ENCODE assay signal across 17 cellular contexts in genomic region chr3:75667757-75668678, GRCh38. TPM values are rescaled to one million over a fixed set of nuclear protein-coding genes. Genes with fewer than 3 reads are reported as not detected.
DNase-seq lines count a peak whose midpoint lies in the region; ATAC-seq and TF ChIP-seq lines count a peak whose summit lies in the region.
"Not testable (repeated sequence)": the region's sequence is repeated elsewhere in the genome, so short reads cannot be mapped to it uniquely, and the experiment has no call there.
"Had no signal": no experiment of that assay in that cellular context is flagged by ENCODE, and none has a peak within 500 bp of the region (broad histone marks: within the 10 kb centered on the region; RNA-seq: fewer than 3 reads in every experiment).

No MANE protein-coding gene starts in this region.

- intact Hi-C loops in heart right ventricle (cut with DNase I); stomach (cut with DNase I; ENCODE audit: low total_unique reads): not testable (repeated sequence)

- peaks cover 29% of the 10 kb centered on the region for H3K23me2 ChIP-seq in H9 (ENCODE audit: insufficient read length, low read depth, low read length, poor library complexity, severe bottlenecking)

- H4K91ac ChIP-seq in H9 (ENCODE audit: insufficient read length, low read depth, low read length); mesenchymal stem cell (ENCODE audit: low read length): not testable (repeated sequence)

- H4K8ac ChIP-seq in H9 (replicated peaks; ENCODE audit: insufficient read length, low read depth, low read length): not testable (repeated sequence)
- H4K8ac ChIP-seq in mesenchymal stem cell (ENCODE audit: low read length): peak overlapping the region; percentile 10

- H3K79me2 ChIP-seq in H9 (ENCODE audit: insufficient read depth, low read length); parathyroid adenoma: not testable (repeated sequence)

- not testable (repeated sequence) for TF ChIP-seq CTCF in AG09309 (IDR thresholded peaks at IDR 0.05; ENCODE audit: control insufficient read depth, insufficient read depth, low read depth, low read length, missing control alignments); H9 (conservative IDR thresholded peaks at IDR 0.05); choroid plexus epithelial cell (conservative IDR thresholded peaks at IDR 0.05; ENCODE audit: low read depth, low read length); heart right ventricle (IDR thresholded peaks at IDR 0.05); parathyroid adenoma (IDR thresholded peaks at IDR 0.05); stomach (IDR thresholded peaks at IDR 0.05)

- H3T11ph ChIP-seq in H9 (ENCODE audit: low read length): not testable (repeated sequence)

- H2BK5ac ChIP-seq in H9 (ENCODE audit: insufficient read length, low read length); mesenchymal stem cell (ENCODE audit: low read depth, low read length, poor library complexity, severe bottlenecking): not testable (repeated sequence)

- H2BK120ac ChIP-seq in H9 (ENCODE audit: low read depth, low read length, poor library complexity, severe bottlenecking): not testable (repeated sequence)
- peak overlapping the region; percentile 52 for H2BK120ac ChIP-seq in mesenchymal stem cell (ENCODE audit: low read depth, low read length)

- H2AK5ac ChIP-seq in H9 (ENCODE audit: insufficient read length, low read length); mesenchymal stem cell (ENCODE audit: low read length, severe bottlenecking): not testable (repeated sequence)

- TF ChIP-seq EP300 in stomach (IDR thresholded peaks at IDR 0.05): not testable (repeated sequence)

- H2AFZ ChIP-seq in H9 (ENCODE audit: low read length); mesenchymal stem cell (ENCODE audit: low read depth, low read length): not testable (repeated sequence)
- peak overlapping the region; percentile 38 for H2AFZ ChIP-seq in parathyroid adenoma

- H3K18ac ChIP-seq in H9 (ENCODE audit: insufficient read length, low read depth, low read length): not testable (repeated sequence)
- peak overlapping the region in 1 of 2 experiments; percentile 26 for H3K18ac ChIP-seq in mesenchymal stem cell (ENCODE audit: low read depth in 1 of 2, low read length in 2 of 2)

- H3K56ac ChIP-seq in H9 (ENCODE audit: insufficient read length, low read depth, low read length): not testable (repeated sequence)

- peak overlapping the region; percentile 45 for H3K4me2 ChIP-seq in H9 (ENCODE audit: insufficient read depth, insufficient read length, low read length)
- peak overlapping the region; percentile 12 for H3K4me2 ChIP-seq in mesenchymal stem cell (ENCODE audit: low read length, poor library complexity, severe bottlenecking)
- peak overlapping the region; percentile 21 for H3K4me2 ChIP-seq in parathyroid adenoma (ENCODE audit: low read length)

- H3K27me3 Mint-ChIP-seq in H9 (ENCODE audit: low read depth): peaks cover 97% of the 10 kb centered on the region
- H3K27me3 Mint-ChIP-seq in activated T-helper 17 cell treated with anti-CD3 and anti-CD28 coated beads, Interleukin-2, amount 50 U/mL, for 72 hours: peaks cover 33% of the 10 kb centered on the region

- H3K4ac ChIP-seq in H9 (ENCODE audit: low read depth, low read length); mesenchymal stem cell (ENCODE audit: low read depth in 1 of 2, low read length in 2 of 2): not testable (repeated sequence)

- not testable (repeated sequence) for H4K20me1 ChIP-seq in H9 (ENCODE audit: control insufficient read depth, insufficient read depth, insufficient read length)

- peaks cover 30% of the 10 kb centered on the region for H3K27me3 ChIP-seq in H9 (ENCODE audit: insufficient read depth, low read length)
- peaks cover 7 to 98% (median 86%) of the 10 kb centered on the region in 7 donors for H3K27me3 ChIP-seq in heart right ventricle
- H3K27me3 ChIP-seq in mesenchymal stem cell (ENCODE audit: control insufficient read depth in 1 of 2, insufficient read depth in 1 of 2, low read length in 2 of 2): peaks cover 17 to 22% of the 10 kb centered on the region in 2 experiments
- H3K27me3 ChIP-seq in parathyroid adenoma (ENCODE audit: control insufficient read depth, insufficient read depth, low read length): not testable (repeated sequence)
- H3K27me3 ChIP-seq in stomach: peaks cover 17 to 100% (median 62%) of the 10 kb centered on the region in 3 donors

- H3K4me1 ChIP-seq in H9 (ENCODE audit: insufficient read depth, low read length); mesenchymal stem cell (ENCODE audit: control insufficient read depth, insufficient read depth, low read depth, low read length); parathyroid adenoma: not testable (repeated sequence)
- H3K4me1 ChIP-seq in heart right ventricle: peaks cover 0 to 42% (median 20%) of the 10 kb centered on the region in 9 donors
- H3K4me1 ChIP-seq in stomach: peaks cover 8 to 47% (median 26%) of the 10 kb centered on the region in 4 donors

- peaks cover 6 to 20% (median 13%) of the 10 kb centered on the region in 3 experiments for H3K36me3 Mint-ChIP-seq in H9 (ENCODE audit: insufficient read depth in 1 of 3, low read depth in 3 of 3)
- H3K36me3 Mint-ChIP-seq in activated T-helper 17 cell treated with anti-CD3 and anti-CD28 coated beads, Interleukin-2, amount 50 U/mL, for 72 hours (ENCODE audit: low read depth): peaks cover 14% of the 10 kb centered on the region

- H2BK12ac ChIP-seq in H9 (ENCODE audit: insufficient read length, low read depth, low read length); mesenchymal stem cell (ENCODE audit: low read length in 2 of 2): not testable (repeated sequence)

- H3K23ac ChIP-seq in H9 (ENCODE audit: insufficient read length, low read depth, low read length); mesenchymal stem cell (ENCODE audit: low read length in 2 of 2): not testable (repeated sequence)

- TF ChIP-seq POLR2A in stomach (IDR thresholded peaks at IDR 0.05): not testable (repeated sequence)

- peak overlapping the region; percentile 44 to 77 for H3K4me3 Mint-ChIP-seq in H9
- H3K4me3 Mint-ChIP-seq in activated T-helper 17 cell treated with anti-CD3 and anti-CD28 coated beads, Interleukin-2, amount 50 U/mL, for 72 hours: peak overlapping the region; percentile 26

- H3K4me1 Mint-ChIP-seq in H9: peaks cover 24% of the 10 kb centered on the region in 2 experiments
- H3K4me1 Mint-ChIP-seq in activated T-helper 17 cell treated with anti-CD3 and anti-CD28 coated beads, Interleukin-2, amount 50 U/mL, for 72 hours: not testable (repeated sequence)

- not testable (repeated sequence) for H2BK15ac ChIP-seq in H9 (ENCODE audit: low read depth, low read length); mesenchymal stem cell (ENCODE audit: low read depth, poor library complexity, severe bottlenecking)

- H3K27ac Mint-ChIP-seq in H9; activated T-helper 17 cell treated with anti-CD3 and anti-CD28 coated beads, Interleukin-2, amount 50 U/mL, for 72 hours: not testable (repeated sequence)

- WGBS in H9 (ENCODE audit: extremely low coverage, insufficient read length, low lambda C conversion rate): no CpG with 5 or more reads among the region's 46 CpGs
- 21 to 29% methylated on average over 46 of the region's 46 CpGs for WGBS in heart right ventricle, 2 donors
- 28% methylated on average over 46 of the region's 46 CpGs for WGBS in mesenchymal stem cell
- WGBS in stomach, 5 donors: 27 to 38% (median 29%) methylated on average over 40 to 46 of the region's 46 CpGs

- not testable (repeated sequence) for H3K9ac ChIP-seq in H9 (ENCODE audit: extremely low read depth, insufficient read length, low read length); mesenchymal stem cell (ENCODE audit: low read length); parathyroid adenoma

- not testable (repeated sequence) for ATAC-seq in activated T-helper 17 cell treated with anti-CD3 and anti-CD28 coated beads, Interleukin-2, amount 50 U/mL, for 72 hours (replicated peaks); heart right ventricle

- H3K4me3 ChIP-seq in AG09309 (ENCODE audit: control insufficient read depth, low read depth, low read length) (peak overlapping the region; percentile 44), choroid plexus epithelial cell (ENCODE audit: low read depth, low read length) (peak overlapping the region; percentile 54), heart right ventricle (peak overlapping the region in 7 of 10 donors; percentile 34 to 50 (median 44)), mesenchymal stem cell (ENCODE audit: insufficient read depth in 1 of 2, low read depth in 1 of 2, low read length in 2 of 2) (peak overlapping the region in 1 of 2 experiments; percentile 53), stomach (peak overlapping the region; percentile 12 to 45 (median 37))
- H3K4me3 ChIP-seq in parathyroid adenoma (ENCODE audit: low read depth, low read length): not testable (repeated sequence)

- H4K5ac ChIP-seq in H9 (ENCODE audit: insufficient read length, low read depth, low read length): not testable (repeated sequence)

- not testable (repeated sequence) for H3K79me1 ChIP-seq in H9 (ENCODE audit: insufficient read depth, low read depth, low read length, poor library complexity, severe bottlenecking); mesenchymal stem cell (replicated peaks; ENCODE audit: low read length, poor library complexity, severe bottlenecking)

- not testable (repeated sequence) for DNase-seq in AG09309 (ENCODE audit: low read depth); H9; heart right ventricle; stomach
- DNase-seq in choroid plexus epithelial cell (ENCODE audit: low read depth) (peak; percentile 13), mesenchymal stem cell (peak; percentile 57)

- H2BK20ac ChIP-seq in H9 (ENCODE audit: low read depth, low read length, poor library complexity, severe bottlenecking): not testable (repeated sequence)

- H3K36me3 ChIP-seq in heart right ventricle; mesenchymal stem cell (ENCODE audit: control insufficient read depth in 1 of 2, insufficient read depth in 2 of 2, low read depth in 1 of 2, low read length in 2 of 2); parathyroid adenoma (ENCODE audit: control insufficient read depth, insufficient read depth, low read length); stomach: not testable (repeated sequence)

- H3K14ac ChIP-seq in H9 (ENCODE audit: insufficient read depth, low read length); mesenchymal stem cell (ENCODE audit: low read length in 2 of 2): not testable (repeated sequence)

- H3K27ac ChIP-seq in H9 (ENCODE audit: insufficient read length, low read depth, low read length); heart right ventricle; mesenchymal stem cell (ENCODE audit: low read length, poor library complexity, severe bottlenecking); parathyroid adenoma; stomach: not testable (repeated sequence)

- H3K9me3 Mint-ChIP-seq in H9: peaks cover 52 to 59% of the 10 kb centered on the region in 2 experiments
- H3K9me3 Mint-ChIP-seq in activated T-helper 17 cell treated with anti-CD3 and anti-CD28 coated beads, Interleukin-2, amount 50 U/mL, for 72 hours: peaks cover 21% of the 10 kb centered on the region

- H3K9me3 ChIP-seq in H9 (ENCODE audit: control insufficient read depth, low read depth, low read length) (peaks cover 21% of the 10 kb centered on the region), stomach (peaks cover 3 to 73% (median 52%) of the 10 kb centered on the region in 4 donors)
- not testable (repeated sequence) for H3K9me3 ChIP-seq in heart right ventricle; mesenchymal stem cell (ENCODE audit: control insufficient read depth, low read length); parathyroid adenoma (ENCODE audit: control insufficient read depth, low read length)

RNA-seq across cellular contexts. Expression of gene FRG2C, which starts 3.9 kb away (rescaled TPM):
- total RNA-seq in H9 (2021): not detected in 2 replicates
- total RNA-seq in activated T-helper 17 cell treated with anti-CD3 and anti-CD28 coated beads, Interleukin-2, amount 50 U/mL, for 72 hours: not detected
- total RNA-seq in heart right ventricle: not detected
- polyA plus RNA-seq in heart right ventricle: not detected
- 0.04 TPM for polyA plus RNA-seq in mesenchymal stem cell (2013, experiment 1 of 2)
- polyA plus RNA-seq in mesenchymal stem cell (2013, experiment 2 of 2): not detected
- total RNA-seq in stomach: not detected
- not detected for polyA plus RNA-seq in stomach
- total RNA-seq: activated CD4-positive, alpha-beta T cell treated with anti-CD3 and anti-CD28 coated beads for 36 hours; ascending aorta; LHCN-M2; lower leg skin; pancreas; SJSA1; skeletal muscle tissue; T-helper 1 cell treated with Interleukin-12 subunit alpha and Interleukin-12 subunit beta and Interleukin-4 antibody, amounts not matched to agents 30 ng/mL and 1 ng/mL, for 36 hours; tibial nerve had no signal
- polyA plus RNA-seq: pancreas had no signal
